Comparison of ENCODE assay signal across 1 cellular context in the genomic region with DNA sequence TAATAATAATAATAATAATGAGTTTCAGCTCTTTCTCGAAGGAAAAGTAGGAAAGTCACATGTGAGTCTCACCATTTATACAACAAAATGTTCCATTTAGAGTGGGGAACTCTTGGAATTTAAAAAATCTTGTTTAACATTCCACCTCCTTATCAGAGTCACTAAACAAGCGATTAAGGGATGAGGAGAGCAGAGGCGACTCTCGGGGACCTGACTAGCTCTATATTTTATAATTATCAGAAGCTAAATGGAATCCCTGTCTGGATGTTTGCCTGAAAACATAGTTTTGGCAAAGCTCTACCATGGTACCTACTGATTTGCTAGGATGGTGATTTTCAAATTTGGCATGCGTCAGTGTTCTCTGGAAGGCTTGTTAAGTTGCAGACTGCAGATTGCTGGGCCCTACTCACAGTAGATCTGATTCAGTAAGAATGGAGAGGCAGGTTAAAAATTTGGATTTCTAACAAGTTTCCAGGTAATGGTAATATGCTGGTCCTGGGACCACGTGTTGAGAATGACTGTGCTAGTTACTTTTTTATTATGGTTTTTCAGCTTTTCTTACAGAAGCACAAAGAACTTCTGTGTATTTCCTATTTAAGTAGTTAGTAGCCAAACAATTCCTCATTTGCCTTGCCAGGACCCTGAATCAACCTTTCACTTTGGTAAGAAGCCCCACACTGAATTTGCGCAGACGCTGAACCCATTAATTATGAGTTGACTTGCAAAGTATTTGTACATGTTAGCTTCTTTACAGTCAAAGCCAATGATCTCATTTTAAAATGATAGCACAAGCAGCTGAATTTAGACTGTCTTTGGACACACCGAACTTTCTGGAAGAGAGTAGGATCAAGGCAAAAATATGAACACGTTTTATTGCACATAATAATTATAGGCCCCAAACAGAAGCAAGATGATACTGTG.
TF ChIP-seq lines count a peak whose summit lies in the region.

No MANE protein-coding gene starts in this region.

TF ChIP-seq in WTC11, 78 proteins besides CTCF, POLR2A, EP300 and RAD21 (continued from another document):
- TF ChIP-seq ZNF425 (CRISPR knock-in tag; conservative IDR thresholded peaks at IDR 0.05): no peak
- no peak for TF ChIP-seq ZNF416 (CRISPR knock-in tag; IDR thresholded peaks at IDR 0.05)
- no peak for TF ChIP-seq SMAD3 (CRISPR knock-in tag; IDR thresholded peaks at IDR 0.05; ENCODE audit: borderline replicate concordance)
- TF ChIP-seq IRF1 (CRISPR knock-in tag; IDR thresholded peaks at IDR 0.05): no peak
- no peak for TF ChIP-seq ARID4B (CRISPR knock-in tag; IDR thresholded peaks at IDR 0.05; ENCODE audit: borderline replicate concordance)
- TF ChIP-seq, protein P1, sequence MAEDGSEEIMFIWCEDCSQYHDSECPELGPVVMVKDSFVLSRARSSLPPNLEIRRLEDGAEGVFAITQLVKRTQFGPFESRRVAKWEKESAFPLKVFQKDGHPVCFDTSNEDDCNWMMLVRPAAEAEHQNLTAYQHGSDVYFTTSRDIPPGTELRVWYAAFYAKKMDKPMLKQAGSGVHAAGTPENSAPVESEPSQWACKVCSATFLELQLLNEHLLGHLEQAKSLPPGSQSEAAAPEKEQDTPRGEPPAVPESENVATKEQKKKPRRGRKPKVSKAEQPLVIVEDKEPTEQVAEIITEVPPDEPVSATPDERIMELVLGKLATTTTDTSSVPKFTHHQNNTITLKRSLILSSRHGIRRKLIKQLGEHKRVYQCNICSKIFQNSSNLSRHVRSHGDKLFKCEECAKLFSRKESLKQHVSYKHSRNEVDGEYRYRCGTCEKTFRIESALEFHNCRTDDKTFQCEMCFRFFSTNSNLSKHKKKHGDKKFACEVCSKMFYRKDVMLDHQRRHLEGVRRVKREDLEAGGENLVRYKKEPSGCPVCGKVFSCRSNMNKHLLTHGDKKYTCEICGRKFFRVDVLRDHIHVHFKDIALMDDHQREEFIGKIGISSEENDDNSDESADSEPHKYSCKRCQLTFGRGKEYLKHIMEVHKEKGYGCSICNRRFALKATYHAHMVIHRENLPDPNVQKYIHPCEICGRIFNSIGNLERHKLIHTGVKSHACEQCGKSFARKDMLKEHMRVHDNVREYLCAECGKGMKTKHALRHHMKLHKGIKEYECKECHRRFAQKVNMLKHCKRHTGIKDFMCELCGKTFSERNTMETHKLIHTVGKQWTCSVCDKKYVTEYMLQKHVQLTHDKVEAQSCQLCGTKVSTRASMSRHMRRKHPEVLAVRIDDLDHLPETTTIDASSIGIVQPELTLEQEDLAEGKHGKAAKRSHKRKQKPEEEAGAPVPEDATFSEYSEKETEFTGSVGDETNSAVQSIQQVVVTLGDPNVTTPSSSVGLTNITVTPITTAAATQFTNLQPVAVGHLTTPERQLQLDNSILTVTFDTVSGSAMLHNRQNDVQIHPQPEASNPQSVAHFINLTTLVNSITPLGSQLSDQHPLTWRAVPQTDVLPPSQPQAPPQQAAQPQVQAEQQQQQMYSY (CRISPR knock-in tag; IDR thresholded peaks at IDR 0.05): no peak
- TF ChIP-seq ZBTB21 (CRISPR knock-in tag; IDR thresholded peaks at IDR 0.05; ENCODE audit: borderline replicate concordance): no peak
- no peak for TF ChIP-seq TP53 (CRISPR knock-in tag; IDR thresholded peaks at IDR 0.05)
- no peak for TF ChIP-seq CBFB (CRISPR knock-in tag; IDR thresholded peaks at IDR 0.05; ENCODE audit: low read depth)
- TF ChIP-seq RORB (CRISPR knock-in tag; IDR thresholded peaks at IDR 0.05): no peak
- no peak for TF ChIP-seq NFE2L1 (CRISPR knock-in tag; IDR thresholded peaks at IDR 0.05)
- no peak for TF ChIP-seq ZNF423 (CRISPR knock-in tag; IDR thresholded peaks at IDR 0.05)
